ENCODE assay signal across 1 cellular context in genomic region chr2:177312562-177312961, GRCh38.
TF ChIP-seq lines count a peak whose summit lies in the region.

No MANE protein-coding gene starts in this region.

TF ChIP-seq in K562, 482 proteins besides CTCF, POLR2A, EP300 and RAD21:
- TF ChIP-seq MTF1 (CRISPR knock-in tag; IDR thresholded peaks at IDR 0.05; ENCODE audit: borderline replicate concordance) (no peak), RCOR1 (IDR thresholded peaks at IDR 0.05; ENCODE audit: borderline replicate concordance in 1 of 2, low read depth in 2 of 2, low read length in 2 of 2) (no peak), KDM1A (IDR thresholded peaks at IDR 0.05) (0 out of 4 replicates have a peak, but pooled peaks have one; percentile 29 to 30), HSF4 (CRISPR knock-in tag; IDR thresholded peaks at IDR 0.05; ENCODE audit: borderline replicate concordance) (no peak), JUN (IDR thresholded peaks at IDR 0.05; ENCODE audit: borderline replicate concordance, low read depth, low read length) (no peak), JUN (CRISPR knock-in tag; IDR thresholded peaks at IDR 0.05; ENCODE audit: borderline replicate concordance) (no peak), CUX1 (CRISPR knock-in tag; IDR thresholded peaks at IDR 0.05) (no peak), RBM25 (IDR thresholded peaks at IDR 0.05; ENCODE audit: low read depth, low read length, severe bottlenecking) (peak; percentile 69), SMAD3 (CRISPR knock-in tag; conservative IDR thresholded peaks at IDR 0.05) (no peak), ZNF75A (CRISPR knock-in tag; IDR thresholded peaks at IDR 0.05) (no peak), CEBPB (tag; IDR thresholded peaks at IDR 0.05) (no peak), RFX7 (CRISPR knock-in tag; IDR thresholded peaks at IDR 0.05) (no peak), TRIM28 (IDR thresholded peaks at IDR 0.05) (no peak), TCF7L2 (IDR thresholded peaks at IDR 0.05; ENCODE audit: low read depth, low read length) (no peak), ZNF444 (CRISPR knock-in tag; IDR thresholded peaks at IDR 0.05) (no peak), SOX6 (IDR thresholded peaks at IDR 0.05) (no peak), ZNF146 (CRISPR knock-in tag; IDR thresholded peaks at IDR 0.05; ENCODE audit: unreplicated experiment) (peak; percentile 94), SAP30 (IDR thresholded peaks at IDR 0.05; ENCODE audit: borderline replicate concordance, insufficient read depth, low read depth, low read length, poor library complexity, severe bottlenecking) (no peak), ZFPM2 (CRISPR knock-in tag; IDR thresholded peaks at IDR 0.05) (no peak), USF2 (CRISPR knock-in tag; IDR thresholded peaks at IDR 0.05) (no peak)
- TF ChIP-seq, protein P1, sequence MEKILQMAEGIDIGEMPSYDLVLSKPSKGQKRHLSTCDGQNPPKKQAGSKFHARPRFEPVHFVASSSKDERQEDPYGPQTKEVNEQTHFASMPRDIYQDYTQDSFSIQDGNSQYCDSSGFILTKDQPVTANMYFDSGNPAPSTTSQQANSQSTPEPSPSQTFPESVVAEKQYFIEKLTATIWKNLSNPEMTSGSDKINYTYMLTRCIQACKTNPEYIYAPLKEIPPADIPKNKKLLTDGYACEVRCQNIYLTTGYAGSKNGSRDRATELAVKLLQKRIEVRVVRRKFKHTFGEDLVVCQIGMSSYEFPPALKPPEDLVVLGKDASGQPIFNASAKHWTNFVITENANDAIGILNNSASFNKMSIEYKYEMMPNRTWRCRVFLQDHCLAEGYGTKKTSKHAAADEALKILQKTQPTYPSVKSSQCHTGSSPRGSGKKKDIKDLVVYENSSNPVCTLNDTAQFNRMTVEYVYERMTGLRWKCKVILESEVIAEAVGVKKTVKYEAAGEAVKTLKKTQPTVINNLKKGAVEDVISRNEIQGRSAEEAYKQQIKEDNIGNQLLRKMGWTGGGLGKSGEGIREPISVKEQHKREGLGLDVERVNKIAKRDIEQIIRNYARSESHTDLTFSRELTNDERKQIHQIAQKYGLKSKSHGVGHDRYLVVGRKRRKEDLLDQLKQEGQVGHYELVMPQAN (IDR thresholded peaks at IDR 0.05; ENCODE audit: borderline replicate concordance): no peak
- TF ChIP-seq, protein P2, sequence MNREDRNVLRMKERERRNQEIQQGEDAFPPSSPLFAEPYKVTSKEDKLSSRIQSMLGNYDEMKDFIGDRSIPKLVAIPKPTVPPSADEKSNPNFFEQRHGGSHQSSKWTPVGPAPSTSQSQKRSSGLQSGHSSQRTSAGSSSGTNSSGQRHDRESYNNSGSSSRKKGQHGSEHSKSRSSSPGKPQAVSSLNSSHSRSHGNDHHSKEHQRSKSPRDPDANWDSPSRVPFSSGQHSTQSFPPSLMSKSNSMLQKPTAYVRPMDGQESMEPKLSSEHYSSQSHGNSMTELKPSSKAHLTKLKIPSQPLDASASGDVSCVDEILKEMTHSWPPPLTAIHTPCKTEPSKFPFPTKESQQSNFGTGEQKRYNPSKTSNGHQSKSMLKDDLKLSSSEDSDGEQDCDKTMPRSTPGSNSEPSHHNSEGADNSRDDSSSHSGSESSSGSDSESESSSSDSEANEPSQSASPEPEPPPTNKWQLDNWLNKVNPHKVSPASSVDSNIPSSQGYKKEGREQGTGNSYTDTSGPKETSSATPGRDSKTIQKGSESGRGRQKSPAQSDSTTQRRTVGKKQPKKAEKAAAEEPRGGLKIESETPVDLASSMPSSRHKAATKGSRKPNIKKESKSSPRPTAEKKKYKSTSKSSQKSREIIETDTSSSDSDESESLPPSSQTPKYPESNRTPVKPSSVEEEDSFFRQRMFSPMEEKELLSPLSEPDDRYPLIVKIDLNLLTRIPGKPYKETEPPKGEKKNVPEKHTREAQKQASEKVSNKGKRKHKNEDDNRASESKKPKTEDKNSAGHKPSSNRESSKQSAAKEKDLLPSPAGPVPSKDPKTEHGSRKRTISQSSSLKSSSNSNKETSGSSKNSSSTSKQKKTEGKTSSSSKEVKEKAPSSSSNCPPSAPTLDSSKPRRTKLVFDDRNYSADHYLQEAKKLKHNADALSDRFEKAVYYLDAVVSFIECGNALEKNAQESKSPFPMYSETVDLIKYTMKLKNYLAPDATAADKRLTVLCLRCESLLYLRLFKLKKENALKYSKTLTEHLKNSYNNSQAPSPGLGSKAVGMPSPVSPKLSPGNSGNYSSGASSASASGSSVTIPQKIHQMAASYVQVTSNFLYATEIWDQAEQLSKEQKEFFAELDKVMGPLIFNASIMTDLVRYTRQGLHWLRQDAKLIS (CRISPR knock-in tag; IDR thresholded peaks at IDR 0.05): no peak
- TF ChIP-seq, protein P3, sequence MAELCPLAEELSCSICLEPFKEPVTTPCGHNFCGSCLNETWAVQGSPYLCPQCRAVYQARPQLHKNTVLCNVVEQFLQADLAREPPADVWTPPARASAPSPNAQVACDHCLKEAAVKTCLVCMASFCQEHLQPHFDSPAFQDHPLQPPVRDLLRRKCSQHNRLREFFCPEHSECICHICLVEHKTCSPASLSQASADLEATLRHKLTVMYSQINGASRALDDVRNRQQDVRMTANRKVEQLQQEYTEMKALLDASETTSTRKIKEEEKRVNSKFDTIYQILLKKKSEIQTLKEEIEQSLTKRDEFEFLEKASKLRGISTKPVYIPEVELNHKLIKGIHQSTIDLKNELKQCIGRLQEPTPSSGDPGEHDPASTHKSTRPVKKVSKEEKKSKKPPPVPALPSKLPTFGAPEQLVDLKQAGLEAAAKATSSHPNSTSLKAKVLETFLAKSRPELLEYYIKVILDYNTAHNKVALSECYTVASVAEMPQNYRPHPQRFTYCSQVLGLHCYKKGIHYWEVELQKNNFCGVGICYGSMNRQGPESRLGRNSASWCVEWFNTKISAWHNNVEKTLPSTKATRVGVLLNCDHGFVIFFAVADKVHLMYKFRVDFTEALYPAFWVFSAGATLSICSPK (IDR thresholded peaks at IDR 0.05; ENCODE audit: borderline replicate concordance): no peak
